In genomic region chr1:9101510-9102146, GRCh38 we compare ENCODE assay signal across 8 cellular contexts. TPM values are rescaled to one million over a fixed set of nuclear protein-coding genes. Genes with fewer than 3 reads are reported as not detected.
DNase-seq lines count a peak whose midpoint lies in the region; ATAC-seq and TF ChIP-seq lines count a peak whose summit lies in the region.

No MANE protein-coding gene starts in this region.

- H3K27ac ChIP-seq in psoas muscle = peak overlapping the region; percentile 8

- CTCF ChIA-PET in activated B cell treated with CpG ODN at 0.5 μM for 24 hours (lab: Charles Lee) = interaction anchor here (0.7 to 4.0 kb wide), 20 partner anchors 10 to 389 kb away, joined by 3 to 40 read pairs (median 5); no protein-coding TSS in a partner anchor

- H3K4me3 ChIP-seq in AG09309 (ENCODE audit: control insufficient read depth, low read depth, low read length) (no peak overlapping the region), GM12864 (ENCODE audit: low read depth, low read length) (no peak overlapping the region), psoas muscle (no peak overlapping the region)

- no peaks in the 10 kb centered on the region for H3K9me3 ChIP-seq in psoas muscle

- no peaks in the 10 kb centered on the region for H3K27me3 ChIP-seq in psoas muscle (ENCODE audit: insufficient read depth in 3 of 3, low read length in 2 of 3)

- H3K9me3 Mint-ChIP-seq in activated B cell treated with CpG ODN at 0.5 μM for 24 hours = no peaks in the 10 kb centered on the region

- TF ChIP-seq CTCF in AG09309 (IDR thresholded peaks at IDR 0.05; ENCODE audit: control insufficient read depth, insufficient read depth, low read depth, low read length, missing control alignments) (peak; percentile 88), GM12864 (IDR thresholded peaks at IDR 0.05; ENCODE audit: low read depth, low read length, missing control alignments) (peak; percentile 89), activated B cell treated with CpG ODN at 0.5 μM for 24 hours (IDR thresholded peaks at IDR 0.05) (no peak), psoas muscle (IDR thresholded peaks at IDR 0.05) (peak; percentile 72)

- no peaks in the 10 kb centered on the region for H3K27me3 Mint-ChIP-seq in activated B cell treated with CpG ODN at 0.5 μM for 24 hours

- no peaks in the 10 kb centered on the region for H3K4me1 Mint-ChIP-seq in activated B cell treated with CpG ODN at 0.5 μM for 24 hours

- H3K4me1 ChIP-seq in psoas muscle = peaks cover 15% of the 10 kb centered on the region

- intact Hi-C loops in activated B cell treated with CpG ODN at 0.5 μM for 24 hours (cut with micrococcal nuclease) (loop anchor here (1.0 kb wide), 5 partner anchors 91 to 242 kb away; no protein-coding TSS in a partner anchor), head of caudate nucleus (cut with DNase I) (no loop called here), psoas muscle (cut with DNase I) (loop anchor here (2.0 to 5.0 kb wide), 3 partner anchors 89 to 184 kb away; no protein-coding TSS in a partner anchor)

- peak; percentile 77 for ATAC-seq in activated B cell treated with CpG ODN at 0.5 μM for 24 hours (ENCODE audit: low read depth)
- peak; percentile 75 to 87 (median 82) for ATAC-seq in psoas muscle
- ATAC-seq in HG03571 (IDR thresholded peaks at IDR 0.05; ENCODE audit: unreplicated experiment) = no peak
- no peak for ATAC-seq in HG03521 (IDR thresholded peaks at IDR 0.05; ENCODE audit: unreplicated experiment)

- 46 to 62% (median 48%) methylated on average over 4 of the region's 4 CpGs for WGBS in psoas muscle, 3 donors

- POLR2A ChIA-PET in activated B cell treated with CpG ODN at 0.5 μM for 24 hours (lab: Charles Lee) = interaction anchor here (0.6 to 0.8 kb wide), 4 partner anchors 13 to 97 kb away, joined by 3 to 13 read pairs (median 6); no protein-coding TSS in a partner anchor

- no peak for DNase-seq in AG09309 (ENCODE audit: low read depth)
- DNase-seq in GM12864 (ENCODE audit: low read depth) = no peak
- DNase-seq in NCI-H1417 treated with DMSO at 0.1 percent for 48 hours (lab: John Stamatoyannopoulos, UW) = peak; percentile 8
- no peak for DNase-seq in activated B cell treated with CpG ODN at 0.5 μM for 24 hours
- peak in 36 of 42 donors; percentile 17 to 74 (median 48) for DNase-seq in head of caudate nucleus
- DNase-seq in psoas muscle = peak in 1 of 2 donors; percentile 72

- peaks cover 16% of the 10 kb centered on the region for H3K36me3 Mint-ChIP-seq in activated B cell treated with CpG ODN at 0.5 μM for 24 hours (ENCODE audit: low read depth)

- H3K36me3 ChIP-seq in psoas muscle (ENCODE audit: insufficient read depth in 1 of 2, low read depth in 1 of 2) = peaks cover 0 to 30% of the 10 kb centered on the region in 2 donors

- H3K4me3 Mint-ChIP-seq in activated B cell treated with CpG ODN at 0.5 μM for 24 hours = no peak overlapping the region

- no peak overlapping the region for H3K27ac Mint-ChIP-seq in activated B cell treated with CpG ODN at 0.5 μM for 24 hours

RNA-seq across cellular contexts. Expression of gene GPR157, which starts 27.3 kb away (rescaled TPM):
- total RNA-seq in activated B cell treated with CpG ODN at 0.5 μM for 24 hours (6.2 and 7.0 TPM in 2 replicates), psoas muscle (10 to 100 TPM; 13.1 to 49.5 (median 33.4) TPM)
- 10 to 100 TPM; 11.6 to 21.6 (median 15.7) TPM for polyA plus RNA-seq in psoas muscle

RNA-seq across cellular contexts. Expression of gene SLC2A5, which starts 32.2 kb away (rescaled TPM):
- total RNA-seq in activated B cell treated with CpG ODN at 0.5 μM for 24 hours (3.6 and 4.5 TPM in 2 replicates), psoas muscle (10 to 100 TPM; 12.8 to 97.9 (median 55.5) TPM)
- 10 to 100 TPM; 13.2 to 36.8 (median 31.7) TPM for polyA plus RNA-seq in psoas muscle

Comparison
In these comparisons a context has a peak if more than half of its experiments do, and no peak if none do; other contexts are left out.
1. DNase-seq: peak in NCI-H1417 treated with DMSO at 0.1 percent for 48 hours (single experiment) and head of caudate nucleus (36 of 42); none in AG09309 (single experiment), GM12864 (single experiment) and activated B cell treated with CpG ODN at 0.5 μM for 24 hours (single experiment).
2. ATAC-seq: peak in activated B cell treated with CpG ODN at 0.5 μM for 24 hours (single experiment) and psoas muscle (4 of 4); none in HG03571 (single experiment) and HG03521 (single experiment).